ENCODE assay signal across 9 cellular contexts in the genomic region with DNA sequence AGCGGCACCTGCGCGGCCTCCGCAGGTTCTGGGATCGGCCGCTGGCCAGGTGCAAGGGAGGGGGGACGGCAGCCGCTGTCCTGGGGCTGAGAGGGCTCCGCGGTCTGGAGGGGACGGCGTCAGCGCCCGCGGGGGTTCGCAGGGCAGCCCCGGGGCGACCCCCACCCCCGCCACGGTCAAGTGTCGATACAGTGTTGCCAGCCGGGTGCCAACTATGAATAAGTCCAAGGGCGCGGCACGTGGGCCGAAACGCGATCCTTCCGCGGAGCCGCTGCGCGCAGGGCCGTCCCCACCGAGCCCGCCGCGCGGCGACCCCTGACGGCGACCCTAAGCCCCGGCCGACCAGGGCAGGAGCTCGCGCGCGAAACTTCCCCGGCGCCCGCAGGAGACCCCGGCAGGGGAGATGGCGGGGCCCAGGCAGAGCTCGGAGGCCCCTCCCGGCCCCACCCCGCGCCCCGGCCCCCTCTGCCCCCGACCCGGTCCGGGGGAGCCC. TPM values are rescaled to one million over a fixed set of nuclear protein-coding genes. Genes with fewer than 3 reads are reported as not detected.
DNase-seq lines count a peak whose midpoint lies in the region; ATAC-seq and TF ChIP-seq lines count a peak whose summit lies in the region.
"Had no signal": no experiment of that assay in that cellular context is flagged by ENCODE, and none has a peak within 500 bp of the region (broad histone marks: within the 10 kb centered on the region; RNA-seq: fewer than 3 reads in every experiment).

No MANE protein-coding gene starts in this region.

- no TSS peak for BruUV-seq in mammary epithelial cell (replicated peaks; lab: Mats Ljungman, UMichigan)

- H3K36me3 ChIP-seq in BLaER1 (no peaks in the 10 kb centered on the region), GM23338 (ENCODE audit: insufficient read depth) (no peaks in the 10 kb centered on the region), SJSA1 (peaks cover 37% of the 10 kb centered on the region), mammary epithelial cell (ENCODE audit: insufficient read depth, low read length) (no peaks in the 10 kb centered on the region)

- DNase-seq in GM23338 (ENCODE audit: low spot score) (peak; percentile 84), SJSA1 (ENCODE audit: low read depth in 1 of 2, low spot score in 2 of 2) (peak in 1 of 2 experiments; percentile 37), mammary epithelial cell (peak; percentile 50), left colon (peak; percentile 74 to 79), mesenteric fat pad (ENCODE audit: low spot score) (no peak)
- peak; percentile 39 to 51 for DNase-seq in stimulated activated CD4-positive, alpha-beta T cell treated with anti-CD3 and anti-CD28 coated beads, Interleukin-4, amount 100 ng/mL, for 4 hours

- H3K4me3 Mint-ChIP-seq in GM23338: peak overlapping the region; percentile 23; the same call in 2 of the 3 replicates

- H3K4me1 Mint-ChIP-seq in GM23338: peaks cover 21% of the 10 kb centered on the region

- H3K36me3 Mint-ChIP-seq in GM23338 (ENCODE audit: low read depth): no peaks in the 10 kb centered on the region
- H3K36me3 Mint-ChIP-seq: IgD-negative memory B cell had no signal

- H3K9ac ChIP-seq in BLaER1 (peak overlapping the region; percentile 69), mammary epithelial cell (ENCODE audit: insufficient read depth, low read length) (no peak overlapping the region)

- H3K4me3 ChIP-seq in BLaER1 (peak overlapping the region; percentile 67), GM23338 (peak overlapping the region; percentile 63), SJSA1 (peak overlapping the region; percentile 49), mammary epithelial cell (replicated peaks in 1 of 3; ENCODE audit: insufficient read depth in 1 of 3, low read depth in 2 of 3, low read length in 3 of 3) (peak overlapping the region; percentile 52 to 58 (median 58))

- peaks cover 12% of the 10 kb centered on the region; the same call in 1 of the 2 replicates for H3F3A ChIP-seq in GM23338 (replicated peaks; ENCODE audit: low read depth)

- H3K79me2 ChIP-seq in GM23338 (replicated peaks; ENCODE audit: insufficient read depth): no peaks in the 10 kb centered on the region
- peaks cover 14% of the 10 kb centered on the region for H3K79me2 ChIP-seq in mammary epithelial cell (ENCODE audit: insufficient read depth, low read length)

- H3K27me3 Mint-ChIP-seq in GM23338 (ENCODE audit: insufficient read depth, low read depth, poor library complexity): peaks cover 26% of the 10 kb centered on the region

- peak overlapping the region; percentile 95 for H3K4me2 ChIP-seq in BLaER1
- peak overlapping the region; percentile 80 for H3K4me2 ChIP-seq in GM23338
- peak overlapping the region; percentile 95 for H3K4me2 ChIP-seq in mammary epithelial cell (ENCODE audit: insufficient read depth, low read depth, low read length)

- H3K27me3 ChIP-seq in BLaER1: peaks cover 69% of the 10 kb centered on the region
- H3K27me3 ChIP-seq in GM23338 (ENCODE audit: insufficient read depth): peaks cover 30% of the 10 kb centered on the region
- H3K27me3 ChIP-seq in SJSA1 (replicated peaks): no peaks in the 10 kb centered on the region
- H3K27me3 ChIP-seq in mammary epithelial cell (ENCODE audit: insufficient read depth, low read length): no peaks in the 10 kb centered on the region

- H2AFZ ChIP-seq in GM23338 (peak overlapping the region; percentile 85; the same call in 1 of the 2 replicates), mammary epithelial cell (ENCODE audit: low read depth, low read length) (peak overlapping the region; percentile 92)

- H4K20me1 ChIP-seq in BLaER1 (peaks cover 30% of the 10 kb centered on the region), GM23338 (replicated peaks; ENCODE audit: insufficient read depth) (no peaks in the 10 kb centered on the region), mammary epithelial cell (ENCODE audit: insufficient read depth, low read length) (no peaks in the 10 kb centered on the region)

- no peak overlapping the region for H3K27ac Mint-ChIP-seq in GM23338

- H3K9me2 ChIP-seq in GM23338 (ENCODE audit: insufficient read depth): no peaks in the 10 kb centered on the region

- intact Hi-C loops in mammary epithelial cell (cut with micrococcal nuclease): loop anchor here (2.0 kb wide), 1 partner anchor 54 kb away; no protein-coding TSS in a partner anchor
- intact Hi-C loops in left colon (cut with DNase I, micrococcal nuclease): no loop called here

- in situ Hi-C loops in mammary epithelial cell (cut with MboI; ENCODE audit: low sequenced_read_pairs in 2 of 2): no loop called here

- no peaks in the 10 kb centered on the region for H3K9me3 Mint-ChIP-seq in GM23338
- H3K9me3 Mint-ChIP-seq: IgD-negative memory B cell had no signal

- H3K4me1 ChIP-seq in BLaER1 (peaks cover 26% of the 10 kb centered on the region), GM23338 (ENCODE audit: insufficient read depth) (peaks cover 12% of the 10 kb centered on the region), SJSA1 (replicated peaks) (peaks cover 55% of the 10 kb centered on the region), mammary epithelial cell (ENCODE audit: insufficient read depth, low read length) (peaks cover 14% of the 10 kb centered on the region)

- TF ChIP-seq CTCF in GM23338 (conservative IDR thresholded peaks at IDR 0.05; ENCODE audit: low read depth in 2 of 2) (no peak), mammary epithelial cell (conservative IDR thresholded peaks at IDR 0.05 in 1 of 2, IDR thresholded peaks at IDR 0.05 in 1 of 2; ENCODE audit: extremely low read depth in 1 of 2, insufficient read depth in 1 of 2, low read depth in 1 of 2, low read length in 2 of 2) (no peak)

- no peaks in the 10 kb centered on the region for H3K9me3 ChIP-seq in BLaER1
- no peaks in the 10 kb centered on the region for H3K9me3 ChIP-seq in SJSA1 (replicated peaks)
- H3K9me3 ChIP-seq in mammary epithelial cell (replicated peaks; ENCODE audit: insufficient read depth, low read length): no peaks in the 10 kb centered on the region

- CTCF ChIA-PET in mammary epithelial cell (lab: Charles Lee; ENCODE audit: low non-redundant PET): interaction anchor here (0.6 kb wide), 1 partner anchor 100 kb away, joined by 4 read pairs; no protein-coding TSS in a partner anchor

- peak; percentile 83 for ATAC-seq in GM23338
- ATAC-seq in left colon: peak; percentile 59
- no peak for ATAC-seq in HG02588 (IDR thresholded peaks at IDR 0.05; ENCODE audit: unreplicated experiment)

- peak overlapping the region; percentile 66 for H3K27ac ChIP-seq in BLaER1
- no peak overlapping the region for H3K27ac ChIP-seq in GM23338 (ENCODE audit: low read depth)
- no peak overlapping the region for H3K27ac ChIP-seq in SJSA1
- H3K27ac ChIP-seq in mammary epithelial cell (ENCODE audit: insufficient read depth, low read depth, low read length): no peak overlapping the region

- dilution Hi-C loops in mammary epithelial cell (cut with HindIII; ENCODE audit: low sequenced_read_pairs): no loop called here

- 3% methylated on average over 16 of the region's 61 CpGs for WGBS in mammary epithelial cell (ENCODE audit: low coverage, missing lambda C conversion rate)

TF ChIP-seq in GM23338, 12 proteins besides CTCF, POLR2A, EP300 and RAD21:
- TF ChIP-seq, protein P1, sequence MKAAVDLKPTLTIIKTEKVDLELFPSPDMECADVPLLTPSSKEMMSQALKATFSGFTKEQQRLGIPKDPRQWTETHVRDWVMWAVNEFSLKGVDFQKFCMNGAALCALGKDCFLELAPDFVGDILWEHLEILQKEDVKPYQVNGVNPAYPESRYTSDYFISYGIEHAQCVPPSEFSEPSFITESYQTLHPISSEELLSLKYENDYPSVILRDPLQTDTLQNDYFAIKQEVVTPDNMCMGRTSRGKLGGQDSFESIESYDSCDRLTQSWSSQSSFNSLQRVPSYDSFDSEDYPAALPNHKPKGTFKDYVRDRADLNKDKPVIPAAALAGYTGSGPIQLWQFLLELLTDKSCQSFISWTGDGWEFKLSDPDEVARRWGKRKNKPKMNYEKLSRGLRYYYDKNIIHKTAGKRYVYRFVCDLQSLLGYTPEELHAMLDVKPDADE (IDR thresholded peaks at IDR 0.05): no peak
- TF ChIP-seq POLR2AphosphoS5 (IDR thresholded peaks at IDR 0.05; ENCODE audit: low read depth) (peak; percentile 56; the same call in 1 of the 2 replicates), EZH2 (IDR thresholded peaks at IDR 0.05; ENCODE audit: low read depth, unreplicated experiment) (no peak), STAT1 (IDR thresholded peaks at IDR 0.05; ENCODE audit: unreplicated experiment) (no peak)

RNA-seq across cellular contexts. Expression of gene AGPAT3, which starts 0.7 kb away (rescaled TPM):
- total RNA-seq in GM23338 (2014; rRNA removed; shearing (Covaris generic)): 4.4 and 6.1 TPM in 2 replicates
- polyA plus RNA-seq in GM23338 (2016; fragmentation: Nextera tagmentation; extraction: Ambion mirVana): 1.1 and 2.1 TPM in 2 replicates
- total RNA-seq in SJSA1 (2014; rRNA removed; shearing (Covaris generic)): 43.5 and 66.9 TPM in 2 replicates
- total RNA-seq in mammary epithelial cell: 10 to 100 TPM; 32.5 to 35.8 TPM
- 13.1 TPM for polyA plus RNA-seq in mammary epithelial cell
- polyA minus RNA-seq in mammary epithelial cell: 49.0 TPM
- total RNA-seq in left colon: 100 to 1,000 TPM in 1 of 2 donors, 10 to 100 TPM in 1; 97.5 to 105 TPM
- 79.2 TPM for total RNA-seq in mesenteric fat pad
